In genomic region chrX:71439420-71439819, GRCh38 we compare ENCODE assay signal across 17 cellular contexts.
"Had no signal": no experiment of that assay in that cellular context is flagged by ENCODE, and none has a peak within 500 bp of the region (broad histone marks: within the 10 kb centered on the region; RNA-seq: fewer than 3 reads in every experiment).

No MANE protein-coding gene starts in this region.

- H3K4me1 Mint-ChIP-seq: activated CD4-positive, alpha-beta T cell treated with anti-CD3 and anti-CD28 coated beads for 36 hours had no signal

- DNase-seq: activated CD4-positive, alpha-beta T cell treated with anti-CD3 and anti-CD28 coated beads for 36 hours; activated CD4-positive, alpha-beta T cell treated with anti-CD3 and anti-CD28 coated beads, Interleukin-2, amount 50 U/mL, for 48 hours; amygdala; dermis blood vessel endothelial cell; effector memory CD4-positive, alpha-beta T cell; heart right ventricle; left lung; occipital lobe; posterior cingulate gyrus; spleen; stimulated activated CD4-positive, alpha-beta T cell treated with anti-CD3 and anti-CD28 coated beads, Interleukin-4, amount 100 ng/mL, for 4 hours; stimulated activated naive CD4-positive, alpha-beta T cell treated with Interleukin-2 at 50 U/mL for 16 hours; transverse colon; uterus had no signal

- H3K27ac Mint-ChIP-seq: activated CD4-positive, alpha-beta T cell treated with anti-CD3 and anti-CD28 coated beads for 36 hours; activated naive CD4-positive, alpha-beta T cell treated with anti-CD3 and anti-CD28 coated beads, Interleukin-2, amount 50 U/mL, for 72 hours had no signal

- H3K4me3 Mint-ChIP-seq: activated CD4-positive, alpha-beta T cell treated with anti-CD3 and anti-CD28 coated beads for 36 hours had no signal

- H3K36me3 ChIP-seq: cardiac muscle cell, transverse colon, uterus had no signal

- H3K27me3 Mint-ChIP-seq: activated CD4-positive, alpha-beta T cell treated with anti-CD3 and anti-CD28 coated beads for 36 hours had no signal

- H3K27me3 ChIP-seq: cardiac muscle cell, esophagus muscularis mucosa, heart right ventricle, left lung, spleen, transverse colon, uterus had no signal

- H3K9me3 Mint-ChIP-seq: activated naive CD4-positive, alpha-beta T cell treated with anti-CD3 and anti-CD28 coated beads, Interleukin-2, amount 50 U/mL, for 72 hours had no signal

- H3K4me3 ChIP-seq: cardiac muscle cell, esophagus muscularis mucosa, heart right ventricle, left lung, spleen, transverse colon, uterus had no signal

- ATAC-seq: activated CD4-positive, alpha-beta T cell treated with anti-CD3 and anti-CD28 coated beads for 36 hours; activated naive CD4-positive, alpha-beta T cell treated with anti-CD3 and anti-CD28 coated beads, Interleukin-2, amount 50 U/mL, for 72 hours; heart right ventricle; left lung had no signal
